ENCODE assay signal across 27 cellular contexts in the genomic region with DNA sequence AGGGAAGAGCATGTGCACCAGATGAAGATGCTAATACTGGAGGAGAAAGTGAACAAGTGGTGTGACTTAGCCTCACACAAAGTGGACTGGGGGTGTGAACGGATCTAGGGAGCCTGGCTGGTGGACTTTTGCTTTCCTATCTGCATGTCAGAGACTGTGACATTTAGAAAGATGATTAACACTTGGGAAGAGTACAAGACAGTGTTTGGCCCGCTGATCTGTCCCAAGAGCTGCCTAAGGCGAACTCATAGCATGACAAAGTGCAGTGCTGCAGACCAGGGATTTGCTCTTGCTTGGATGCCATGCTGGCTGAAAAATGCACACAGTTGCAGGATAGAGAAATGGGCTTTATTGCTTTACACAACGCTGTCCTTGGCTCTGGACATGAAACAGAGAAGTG.
"Had no signal": no experiment of that assay in that cellular context is flagged by ENCODE, and none has a peak within 500 bp of the region (broad histone marks: within the 10 kb centered on the region; RNA-seq: fewer than 3 reads in every experiment).

No MANE protein-coding gene starts in this region.

- H3K4me1 ChIP-seq: esophagus squamous epithelium, heart right ventricle, neural progenitor cell, psoas muscle, suprapubic skin, vagina had no signal

- DNase-seq: dermis blood vessel endothelial cell; effector memory CD8-positive, alpha-beta T cell; erythroblast; esophagus squamous epithelium; foreskin fibroblast; heart right ventricle; hypothalamus; immature natural killer cell; mucosa of descending colon; naive B cell; nucleus accumbens; psoas muscle; right cardiac atrium; stimulated activated CD4-positive, alpha-beta T cell treated with anti-CD3 and anti-CD28 coated beads, Interleukin-15, amount 100 ng/mL, for 24 hours; stimulated activated CD4-positive, alpha-beta T cell treated with anti-CD3 and anti-CD28 coated beads, Interleukin-2, amount 100 ng/mL, for 48 hours; stimulated activated naive CD4-positive, alpha-beta T cell; stimulated activated naive CD8-positive, alpha-beta T cell treated with anti-CD3 and anti-CD28 coated beads, Interleukin-15, amount 100 ng/mL, for 72 hours; transverse colon had no signal

- H3K9me3 ChIP-seq: esophagus squamous epithelium, gastroesophageal sphincter, heart right ventricle, mucosa of descending colon, psoas muscle, suprapubic skin, transverse colon, vagina had no signal

- H3K27me3 ChIP-seq: esophagus squamous epithelium, gastroesophageal sphincter, heart right ventricle, neural progenitor cell, suprapubic skin, transverse colon, vagina had no signal

- H3K4me2 ChIP-seq: neural progenitor cell had no signal

- FAIRE-seq: endometrium, keratinocyte had no signal

- H3K27ac ChIP-seq: coronary artery, esophagus squamous epithelium, gastroesophageal sphincter, heart right ventricle, neural progenitor cell, psoas muscle, skin epidermis, suprapubic skin, transverse colon, vagina had no signal

- H2AFZ ChIP-seq: neural progenitor cell had no signal

- H3K36me3 ChIP-seq: esophagus squamous epithelium, gastroesophageal sphincter, heart right ventricle, neural progenitor cell, suprapubic skin, transverse colon, vagina had no signal

- H3K4me3 ChIP-seq: coronary artery, esophagus squamous epithelium, gastroesophageal sphincter, heart right ventricle, lung, mucosa of descending colon, neural progenitor cell, psoas muscle, skin epidermis, suprapubic skin, transverse colon, vagina had no signal

- H3K9ac ChIP-seq: neural progenitor cell had no signal
